26 cellular contexts compared by ENCODE assay signal in genomic region chr6:45000833-45001232, GRCh38.
DNase-seq lines count a peak whose midpoint lies in the region; ATAC-seq and TF ChIP-seq lines count a peak whose summit lies in the region.
"Had no signal": no experiment of that assay in that cellular context is flagged by ENCODE, and none has a peak within 500 bp of the region (broad histone marks: within the 10 kb centered on the region; RNA-seq: fewer than 3 reads in every experiment).

No MANE protein-coding gene starts in this region.

- no peak overlapping the region for H3K4me3 ChIP-seq in Loucy (ENCODE audit: low read length, poor library complexity, severe bottlenecking)
- H3K4me3 ChIP-seq in brain microvascular endothelial cell (ENCODE audit: low read depth, low read length), result no peak overlapping the region
- H3K4me3 ChIP-seq: esophagus muscularis mucosa, heart left ventricle, prostate gland, right lobe of liver, spleen, thoracic aorta had no signal

- no peaks in the 10 kb centered on the region for H4K20me1 ChIP-seq in Loucy (ENCODE audit: insufficient read depth, low read length, poor library complexity, severe bottlenecking)

- H3K4me1 ChIP-seq in Loucy (ENCODE audit: insufficient read depth, low read length, poor library complexity, severe bottlenecking), result peaks cover 25% of the 10 kb centered on the region
- H3K4me1 ChIP-seq: esophagus muscularis mucosa, prostate gland, right lobe of liver, spleen had no signal

- peak overlapping the region; percentile 60 for H3K4me2 ChIP-seq in Loucy (ENCODE audit: low read depth, low read length, poor library complexity, severe bottlenecking)

- CTCF ChIA-PET in activated CD8-positive, alpha-beta T cell treated with anti-CD3 and anti-CD28 coated beads, Interleukin-2, amount 10 ng/mL, durations not matched to agents 7 days and 5 days (lab: Charles Lee), result interaction anchor here (0.7 to 2.3 kb wide), 10 partner anchors 10 to 714 kb away, joined by 3 to 11 read pairs (median 4); no protein-coding TSS in a partner anchor

- peak overlapping the region; percentile 72 for H3K27ac Mint-ChIP-seq in activated naive CD8-positive, alpha-beta T cell
- no peak overlapping the region for H3K27ac Mint-ChIP-seq in activated naive CD8-positive, alpha-beta T cell treated with anti-CD3 and anti-CD28 coated beads for 36 hours
- peak overlapping the region; percentile 82 for H3K27ac Mint-ChIP-seq in activated CD8-positive, alpha-beta T cell treated with anti-CD3 and anti-CD28 coated beads, Interleukin-2, amount 10 ng/mL, durations not matched to agents 7 days and 5 days
- H3K27ac Mint-ChIP-seq in HFFc6, result no peak overlapping the region
- H3K27ac Mint-ChIP-seq: B cell, H9 had no signal

- H3K9me2 ChIP-seq in Loucy (replicated peaks; ENCODE audit: low read depth, low read length), result no peaks in the 10 kb centered on the region

- H3K9ac ChIP-seq in Loucy (ENCODE audit: low read depth, low read length, poor library complexity, severe bottlenecking), result peak overlapping the region; percentile 67

- H3K27me3 Mint-ChIP-seq in activated naive CD8-positive, alpha-beta T cell, result no peaks in the 10 kb centered on the region
- no peaks in the 10 kb centered on the region for H3K27me3 Mint-ChIP-seq in activated naive CD8-positive, alpha-beta T cell treated with anti-CD3 and anti-CD28 coated beads for 36 hours
- no peaks in the 10 kb centered on the region for H3K27me3 Mint-ChIP-seq in activated CD8-positive, alpha-beta T cell treated with anti-CD3 and anti-CD28 coated beads, Interleukin-2, amount 10 ng/mL, durations not matched to agents 7 days and 5 days (ENCODE audit: low read depth)
- no peaks in the 10 kb centered on the region for H3K27me3 Mint-ChIP-seq in HFFc6 (ENCODE audit: insufficient read depth)
- H3K27me3 Mint-ChIP-seq: B cell; stimulated activated naive CD8-positive, alpha-beta T cell treated with anti-CD3 and anti-CD28 coated beads, Interleukin-15, amount 100 ng/mL, for 72 hours had no signal

- ATAC-seq in activated CD8-positive, alpha-beta T cell treated with anti-CD3 and anti-CD28 coated beads, Interleukin-2, amount 10 ng/mL, durations not matched to agents 7 days and 5 days, result no peak
- no peak for ATAC-seq in Right ventricle myocardium inferior
- ATAC-seq: heart left ventricle, left ventricle myocardium superior, right lobe of liver had no signal

- no peaks in the 10 kb centered on the region for H3K9me3 ChIP-seq in Loucy (ENCODE audit: insufficient read depth, low read depth, low read length)
- H3K9me3 ChIP-seq: esophagus muscularis mucosa, prostate gland, right lobe of liver, spleen, thoracic aorta had no signal

- POLR2A ChIA-PET in activated CD8-positive, alpha-beta T cell treated with anti-CD3 and anti-CD28 coated beads, Interleukin-2, amount 10 ng/mL, durations not matched to agents 7 days and 5 days (lab: Charles Lee), result interaction anchor here (1.3 kb wide), 1 partner anchor 24 kb away, joined by 5 read pairs; no protein-coding TSS in a partner anchor

- no peaks in the 10 kb centered on the region for H3K9me3 Mint-ChIP-seq in activated naive CD8-positive, alpha-beta T cell (ENCODE audit: low read depth)
- H3K9me3 Mint-ChIP-seq in activated naive CD8-positive, alpha-beta T cell treated with anti-CD3 and anti-CD28 coated beads for 36 hours, result peaks cover 4% of the 10 kb centered on the region
- H3K9me3 Mint-ChIP-seq in activated CD8-positive, alpha-beta T cell treated with anti-CD3 and anti-CD28 coated beads, Interleukin-2, amount 10 ng/mL, durations not matched to agents 7 days and 5 days (ENCODE audit: insufficient read depth), result peaks cover 8% of the 10 kb centered on the region
- no peaks in the 10 kb centered on the region for H3K9me3 Mint-ChIP-seq in HFFc6
- H3K9me3 Mint-ChIP-seq: H9; stimulated activated naive CD8-positive, alpha-beta T cell treated with anti-CD3 and anti-CD28 coated beads, Interleukin-15, amount 100 ng/mL, for 72 hours had no signal

- no peak for DNase-seq in activated naive CD8-positive, alpha-beta T cell treated with anti-CD3 and anti-CD28 coated beads for 36 hours
- DNase-seq in activated CD8-positive, alpha-beta T cell treated with anti-CD3 and anti-CD28 coated beads, Interleukin-2, amount 10 ng/mL, durations not matched to agents 7 days and 5 days, result peak; percentile 24
- DNase-seq in brain microvascular endothelial cell (no peak), HFFc6 (no peak), Right ventricle myocardium inferior (ENCODE audit: missing footprints) (no peak)
- DNase-seq: activated effector memory CD4-positive, alpha-beta T cell treated with anti-CD3 and anti-CD28 coated beads, Interleukin-2, amount 50 U/mL, for 16 hours; cerebellar nuclear complex; DMS153; foreskin fibroblast; H9; heart left ventricle; left ventricle myocardium superior; NCI-H1694; NCI-H446 treated with DMSO at 0.1 percent for 48 hours; NCI-H774; occipital lobe; right lobe of liver; spleen; stimulated activated CD4-positive, alpha-beta T cell treated with anti-CD3 and anti-CD28 coated beads, Interleukin-2, amount 100 ng/mL, for 24 hours; stimulated activated naive CD8-positive, alpha-beta T cell treated with anti-CD3 and anti-CD28 coated beads, Interleukin-15, amount 100 ng/mL, for 72 hours had no signal

- intact Hi-C loops in Right ventricle myocardium inferior (cut with DNase I), result no loop called here

- H3K4me3 Mint-ChIP-seq in activated naive CD8-positive, alpha-beta T cell, result no peak overlapping the region
- H3K4me3 Mint-ChIP-seq in activated naive CD8-positive, alpha-beta T cell treated with anti-CD3 and anti-CD28 coated beads for 36 hours, result no peak overlapping the region
- no peak overlapping the region for H3K4me3 Mint-ChIP-seq in activated CD8-positive, alpha-beta T cell treated with anti-CD3 and anti-CD28 coated beads, Interleukin-2, amount 10 ng/mL, durations not matched to agents 7 days and 5 days
- H3K4me3 Mint-ChIP-seq in HFFc6, result no peak overlapping the region
- H3K4me3 Mint-ChIP-seq: B cell, H9 had no signal

- H2AFZ ChIP-seq in Loucy (ENCODE audit: low read length), result peak overlapping the region; percentile 24; the same call in 1 of the 2 replicates

- peaks cover 4% of the 10 kb centered on the region; the same call in 1 of the 2 replicates for H3F3A ChIP-seq in Loucy (ENCODE audit: low read depth)

- peaks cover 6% of the 10 kb centered on the region for H3K36me3 Mint-ChIP-seq in activated naive CD8-positive, alpha-beta T cell
- H3K36me3 Mint-ChIP-seq in activated naive CD8-positive, alpha-beta T cell treated with anti-CD3 and anti-CD28 coated beads for 36 hours, result peaks cover 13% of the 10 kb centered on the region
- H3K36me3 Mint-ChIP-seq in activated CD8-positive, alpha-beta T cell treated with anti-CD3 and anti-CD28 coated beads, Interleukin-2, amount 10 ng/mL, durations not matched to agents 7 days and 5 days (ENCODE audit: low read depth), result peaks cover 8% of the 10 kb centered on the region
- H3K36me3 Mint-ChIP-seq in HFFc6 (ENCODE audit: low read depth), result no peaks in the 10 kb centered on the region

- in situ Hi-C loops in brain microvascular endothelial cell (cut with HindIII; ENCODE audit: low pct_ligation_motif_present, low sequenced_read_pairs), result no loop called here

- H3K27me3 ChIP-seq in Loucy (ENCODE audit: insufficient read depth, low read length, poor library complexity, severe bottlenecking) (no peaks in the 10 kb centered on the region), brain microvascular endothelial cell (replicated peaks) (no peaks in the 10 kb centered on the region)
- H3K27me3 ChIP-seq: esophagus muscularis mucosa, heart left ventricle, right lobe of liver, spleen had no signal

- no peaks in the 10 kb centered on the region for H3K79me2 ChIP-seq in Loucy (ENCODE audit: insufficient read depth, low read length)

- peaks cover 32% of the 10 kb centered on the region for H3K4me1 Mint-ChIP-seq in activated naive CD8-positive, alpha-beta T cell (ENCODE audit: low read depth)
- peaks cover 30% of the 10 kb centered on the region for H3K4me1 Mint-ChIP-seq in activated naive CD8-positive, alpha-beta T cell treated with anti-CD3 and anti-CD28 coated beads for 36 hours
- peaks cover 30% of the 10 kb centered on the region for H3K4me1 Mint-ChIP-seq in activated CD8-positive, alpha-beta T cell treated with anti-CD3 and anti-CD28 coated beads, Interleukin-2, amount 10 ng/mL, durations not matched to agents 7 days and 5 days (ENCODE audit: low read depth)
- no peaks in the 10 kb centered on the region for H3K4me1 Mint-ChIP-seq in HFFc6 (ENCODE audit: low read depth)
- H3K4me1 Mint-ChIP-seq: B cell had no signal

- TF ChIP-seq CTCF in Loucy (conservative IDR thresholded peaks at IDR 0.05; ENCODE audit: low read length) (no peak), brain microvascular endothelial cell (IDR thresholded peaks at IDR 0.05; ENCODE audit: low read depth, low read length, missing control alignments) (no peak), HFFc6 (IDR thresholded peaks at IDR 0.05) (no peak)

- no peaks in the 10 kb centered on the region for H3K36me3 ChIP-seq in Loucy (ENCODE audit: insufficient read depth, low read length)
- H3K36me3 ChIP-seq in brain microvascular endothelial cell (replicated peaks), result no peaks in the 10 kb centered on the region
- H3K36me3 ChIP-seq: esophagus muscularis mucosa, heart left ventricle, prostate gland, right lobe of liver, spleen, thoracic aorta had no signal

- H3K27ac ChIP-seq in brain microvascular endothelial cell, result no peak overlapping the region
- H3K27ac ChIP-seq: esophagus muscularis mucosa, heart left ventricle, prostate gland, right lobe of liver, spleen, thoracic aorta had no signal

Comparison
In these comparisons a context has a peak if more than half of its experiments do, and no peak if none do; other contexts are left out.
1. H3K27ac Mint-ChIP-seq: peak in activated naive CD8-positive, alpha-beta T cell (single experiment) and activated CD8-positive, alpha-beta T cell treated with anti-CD3 and anti-CD28 coated beads, Interleukin-2, amount 10 ng/mL, durations not matched to agents 7 days and 5 days (single experiment); none in activated naive CD8-positive, alpha-beta T cell treated with anti-CD3 and anti-CD28 coated beads for 36 hours (single experiment) and HFFc6 (single experiment).